ENCODE assay signal across 1 cellular context in the genomic region with DNA sequence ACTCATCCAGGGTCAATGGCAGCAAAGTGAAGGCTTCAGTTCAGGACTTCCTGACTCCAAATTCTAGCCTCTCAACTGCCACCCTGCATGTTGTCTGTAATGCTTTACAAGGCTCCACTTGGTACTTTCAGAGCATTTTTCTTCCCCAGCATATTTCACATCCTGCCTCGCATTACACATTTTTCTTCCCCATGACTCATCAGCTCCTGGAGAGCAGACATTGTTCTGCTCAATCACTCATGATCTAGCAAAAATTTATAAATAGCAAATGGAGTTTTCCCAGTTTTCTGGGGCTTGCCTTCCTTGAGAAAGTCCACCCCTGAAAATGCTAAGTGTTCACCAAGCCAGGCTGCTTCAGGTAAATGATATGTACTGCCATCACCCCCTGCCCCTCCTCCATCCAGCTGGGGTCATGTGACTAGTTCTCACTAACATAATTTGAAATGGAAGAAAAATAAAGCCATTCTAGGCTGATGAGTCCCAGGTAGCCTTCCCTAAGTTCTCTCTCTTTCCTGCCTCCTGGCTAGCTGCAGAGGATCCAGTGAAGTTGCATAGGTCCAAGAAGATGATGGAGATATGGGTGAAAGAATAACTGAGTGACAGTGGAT.
TF ChIP-seq lines count a peak whose summit lies in the region.

No MANE protein-coding gene starts in this region.

TF ChIP-seq in GM23338, 12 proteins besides CTCF, POLR2A, EP300 and RAD21 (continued from another document):
- TF ChIP-seq, protein P1, sequence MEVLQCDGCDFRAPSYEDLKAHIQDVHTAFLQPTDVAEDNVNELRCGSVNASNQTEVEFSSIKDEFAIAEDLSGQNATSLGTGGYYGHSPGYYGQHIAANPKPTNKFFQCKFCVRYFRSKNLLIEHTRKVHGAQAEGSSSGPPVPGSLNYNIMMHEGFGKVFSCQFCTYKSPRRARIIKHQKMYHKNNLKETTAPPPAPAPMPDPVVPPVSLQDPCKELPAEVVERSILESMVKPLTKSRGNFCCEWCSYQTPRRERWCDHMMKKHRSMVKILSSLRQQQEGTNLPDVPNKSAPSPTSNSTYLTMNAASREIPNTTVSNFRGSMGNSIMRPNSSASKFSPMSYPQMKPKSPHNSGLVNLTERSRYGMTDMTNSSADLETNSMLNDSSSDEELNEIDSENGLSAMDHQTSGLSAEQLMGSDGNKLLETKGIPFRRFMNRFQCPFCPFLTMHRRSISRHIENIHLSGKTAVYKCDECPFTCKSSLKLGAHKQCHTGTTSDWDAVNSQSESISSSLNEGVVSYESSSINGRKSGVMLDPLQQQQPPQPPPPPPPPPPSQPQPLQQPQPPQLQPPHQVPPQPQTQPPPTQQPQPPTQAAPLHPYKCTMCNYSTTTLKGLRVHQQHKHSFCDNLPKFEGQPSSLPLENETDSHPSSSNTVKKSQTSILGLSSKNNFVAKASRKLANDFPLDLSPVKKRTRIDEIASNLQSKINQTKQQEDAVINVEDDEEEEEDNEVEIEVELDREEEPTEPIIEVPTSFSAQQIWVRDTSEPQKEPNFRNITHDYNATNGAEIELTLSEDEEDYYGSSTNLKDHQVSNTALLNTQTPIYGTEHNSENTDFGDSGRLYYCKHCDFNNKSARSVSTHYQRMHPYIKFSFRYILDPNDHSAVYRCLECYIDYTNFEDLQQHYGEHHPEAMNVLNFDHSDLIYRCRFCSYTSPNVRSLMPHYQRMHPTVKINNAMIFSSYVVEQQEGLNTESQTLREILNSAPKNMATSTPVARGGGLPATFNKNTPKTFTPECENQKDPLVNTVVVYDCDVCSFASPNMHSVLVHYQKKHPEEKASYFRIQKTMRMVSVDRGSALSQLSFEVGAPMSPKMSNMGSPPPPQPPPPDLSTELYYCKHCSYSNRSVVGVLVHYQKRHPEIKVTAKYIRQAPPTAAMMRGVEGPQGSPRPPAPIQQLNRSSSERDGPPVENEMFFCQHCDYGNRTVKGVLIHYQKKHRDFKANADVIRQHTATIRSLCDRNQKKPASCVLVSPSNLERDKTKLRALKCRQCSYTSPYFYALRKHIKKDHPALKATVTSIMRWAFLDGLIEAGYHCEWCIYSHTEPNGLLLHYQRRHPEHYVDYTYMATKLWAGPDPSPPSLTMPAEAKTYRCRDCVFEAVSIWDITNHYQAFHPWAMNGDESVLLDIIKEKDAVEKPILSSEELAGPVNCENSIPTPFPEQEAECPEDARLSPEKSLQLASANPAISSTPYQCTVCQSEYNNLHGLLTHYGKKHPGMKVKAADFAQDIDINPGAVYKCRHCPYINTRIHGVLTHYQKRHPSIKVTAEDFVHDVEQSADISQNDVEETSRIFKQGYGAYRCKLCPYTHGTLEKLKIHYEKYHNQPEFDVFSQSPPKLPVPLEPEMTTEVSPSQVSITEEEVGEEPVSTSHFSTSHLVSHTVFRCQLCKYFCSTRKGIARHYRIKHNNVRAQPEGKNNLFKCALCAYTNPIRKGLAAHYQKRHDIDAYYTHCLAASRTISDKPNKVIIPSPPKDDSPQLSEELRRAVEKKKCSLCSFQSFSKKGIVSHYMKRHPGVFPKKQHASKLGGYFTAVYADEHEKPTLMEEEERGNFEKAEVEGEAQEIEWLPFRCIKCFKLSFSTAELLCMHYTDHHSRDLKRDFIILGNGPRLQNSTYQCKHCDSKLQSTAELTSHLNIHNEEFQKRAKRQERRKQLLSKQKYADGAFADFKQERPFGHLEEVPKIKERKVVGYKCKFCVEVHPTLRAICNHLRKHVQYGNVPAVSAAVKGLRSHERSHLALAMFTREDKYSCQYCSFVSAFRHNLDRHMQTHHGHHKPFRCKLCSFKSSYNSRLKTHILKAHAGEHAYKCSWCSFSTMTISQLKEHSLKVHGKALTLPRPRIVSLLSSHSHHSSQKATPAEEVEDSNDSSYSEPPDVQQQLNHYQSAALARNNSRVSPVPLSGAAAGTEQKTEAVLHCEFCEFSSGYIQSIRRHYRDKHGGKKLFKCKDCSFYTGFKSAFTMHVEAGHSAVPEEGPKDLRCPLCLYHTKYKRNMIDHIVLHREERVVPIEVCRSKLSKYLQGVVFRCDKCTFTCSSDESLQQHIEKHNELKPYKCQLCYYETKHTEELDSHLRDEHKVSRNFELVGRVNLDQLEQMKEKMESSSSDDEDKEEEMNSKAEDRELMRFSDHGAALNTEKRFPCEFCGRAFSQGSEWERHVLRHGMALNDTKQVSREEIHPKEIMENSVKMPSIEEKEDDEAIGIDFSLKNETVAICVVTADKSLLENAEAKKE (CRISPR knock-in tag; IDR thresholded peaks at IDR 0.05): no peak
- TF ChIP-seq EZH2 (IDR thresholded peaks at IDR 0.05; ENCODE audit: low read depth, unreplicated experiment) (no peak), EZH2phosphoT487 (IDR thresholded peaks at IDR 0.05; ENCODE audit: unreplicated experiment) (no peak), NANOG (IDR thresholded peaks at IDR 0.05; ENCODE audit: borderline replicate concordance) (no peak), ZNF114 (CRISPR knock-in tag; IDR thresholded peaks at IDR 0.05) (no peak), CREB1 (CRISPR knock-in tag; IDR thresholded peaks at IDR 0.05; ENCODE audit: low read depth) (no peak), STAT1 (IDR thresholded peaks at IDR 0.05; ENCODE audit: unreplicated experiment) (no peak), JUNB (IDR thresholded peaks at IDR 0.05; ENCODE audit: unreplicated experiment) (no peak), POLR2AphosphoS5 (IDR thresholded peaks at IDR 0.05; ENCODE audit: low read depth) (no peak)
- TF ChIP-seq, protein P2, sequence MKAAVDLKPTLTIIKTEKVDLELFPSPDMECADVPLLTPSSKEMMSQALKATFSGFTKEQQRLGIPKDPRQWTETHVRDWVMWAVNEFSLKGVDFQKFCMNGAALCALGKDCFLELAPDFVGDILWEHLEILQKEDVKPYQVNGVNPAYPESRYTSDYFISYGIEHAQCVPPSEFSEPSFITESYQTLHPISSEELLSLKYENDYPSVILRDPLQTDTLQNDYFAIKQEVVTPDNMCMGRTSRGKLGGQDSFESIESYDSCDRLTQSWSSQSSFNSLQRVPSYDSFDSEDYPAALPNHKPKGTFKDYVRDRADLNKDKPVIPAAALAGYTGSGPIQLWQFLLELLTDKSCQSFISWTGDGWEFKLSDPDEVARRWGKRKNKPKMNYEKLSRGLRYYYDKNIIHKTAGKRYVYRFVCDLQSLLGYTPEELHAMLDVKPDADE (IDR thresholded peaks at IDR 0.05): no peak
- TF ChIP-seq, protein P3, sequence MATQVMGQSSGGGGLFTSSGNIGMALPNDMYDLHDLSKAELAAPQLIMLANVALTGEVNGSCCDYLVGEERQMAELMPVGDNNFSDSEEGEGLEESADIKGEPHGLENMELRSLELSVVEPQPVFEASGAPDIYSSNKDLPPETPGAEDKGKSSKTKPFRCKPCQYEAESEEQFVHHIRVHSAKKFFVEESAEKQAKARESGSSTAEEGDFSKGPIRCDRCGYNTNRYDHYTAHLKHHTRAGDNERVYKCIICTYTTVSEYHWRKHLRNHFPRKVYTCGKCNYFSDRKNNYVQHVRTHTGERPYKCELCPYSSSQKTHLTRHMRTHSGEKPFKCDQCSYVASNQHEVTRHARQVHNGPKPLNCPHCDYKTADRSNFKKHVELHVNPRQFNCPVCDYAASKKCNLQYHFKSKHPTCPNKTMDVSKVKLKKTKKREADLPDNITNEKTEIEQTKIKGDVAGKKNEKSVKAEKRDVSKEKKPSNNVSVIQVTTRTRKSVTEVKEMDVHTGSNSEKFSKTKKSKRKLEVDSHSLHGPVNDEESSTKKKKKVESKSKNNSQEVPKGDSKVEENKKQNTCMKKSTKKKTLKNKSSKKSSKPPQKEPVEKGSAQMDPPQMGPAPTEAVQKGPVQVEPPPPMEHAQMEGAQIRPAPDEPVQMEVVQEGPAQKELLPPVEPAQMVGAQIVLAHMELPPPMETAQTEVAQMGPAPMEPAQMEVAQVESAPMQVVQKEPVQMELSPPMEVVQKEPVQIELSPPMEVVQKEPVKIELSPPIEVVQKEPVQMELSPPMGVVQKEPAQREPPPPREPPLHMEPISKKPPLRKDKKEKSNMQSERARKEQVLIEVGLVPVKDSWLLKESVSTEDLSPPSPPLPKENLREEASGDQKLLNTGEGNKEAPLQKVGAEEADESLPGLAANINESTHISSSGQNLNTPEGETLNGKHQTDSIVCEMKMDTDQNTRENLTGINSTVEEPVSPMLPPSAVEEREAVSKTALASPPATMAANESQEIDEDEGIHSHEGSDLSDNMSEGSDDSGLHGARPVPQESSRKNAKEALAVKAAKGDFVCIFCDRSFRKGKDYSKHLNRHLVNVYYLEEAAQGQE (IDR thresholded peaks at IDR 0.05; ENCODE audit: unreplicated experiment): no peak
